Comparison of ENCODE assay signal across 20 cellular contexts in genomic region chrX:130895299-130895698, GRCh38. TPM values are rescaled to one million over a fixed set of nuclear protein-coding genes. Genes with fewer than 3 reads are reported as not detected.
DNase-seq lines count a peak whose midpoint lies in the region; ATAC-seq and TF ChIP-seq lines count a peak whose summit lies in the region.
"Had no signal": no experiment of that assay in that cellular context is flagged by ENCODE, and none has a peak within 500 bp of the region (broad histone marks: within the 10 kb centered on the region; RNA-seq: fewer than 3 reads in every experiment).

No MANE protein-coding gene starts in this region.

- no peak overlapping the region for H3K14ac ChIP-seq in mesenchymal stem cell (ENCODE audit: low read length in 2 of 2)

- no peak overlapping the region for H2BK12ac ChIP-seq in mesenchymal stem cell (ENCODE audit: low read length in 2 of 2)

- H3K4me2 ChIP-seq in mesenchymal stem cell (ENCODE audit: low read length, poor library complexity, severe bottlenecking): no peak overlapping the region

- H3K4ac ChIP-seq in mesenchymal stem cell (ENCODE audit: low read depth in 1 of 2, low read length in 2 of 2): no peak overlapping the region

- H3K36me3 Mint-ChIP-seq in immature natural killer cell: no peaks in the 10 kb centered on the region

- DNase-seq in AG09309 (ENCODE audit: low read depth) (peak; percentile 14), amniotic epithelial cell (ENCODE audit: low read depth) (peak; percentile 81), fibroblast of the aortic adventitia (ENCODE audit: low read depth) (peak; percentile 65), mesenchymal stem cell (peak; percentile 72), immature natural killer cell (no peak), hippocampal formation (lab: John Stamatoyannopoulos, UW) (no peak), omental fat pad (ENCODE audit: low spot score) (no peak)
- DNase-seq: activated CD4-positive, alpha-beta T cell treated with anti-CD3 and anti-CD28 coated beads, Interleukin-2, amount 10 ng/mL, durations not matched to agents 7 days and 5 days; effector memory CD8-positive, alpha-beta T cell; GDM1; NCI-H1048; NCI-H187; small intestine had no signal

- H4K8ac ChIP-seq in mesenchymal stem cell (ENCODE audit: low read length): no peak overlapping the region

- no peak overlapping the region for H2BK15ac ChIP-seq in mesenchymal stem cell (ENCODE audit: low read depth, poor library complexity, severe bottlenecking)

- peaks cover 1% of the 10 kb centered on the region for H3K79me1 ChIP-seq in mesenchymal stem cell (replicated peaks; ENCODE audit: low read length, poor library complexity, severe bottlenecking)

- H2BK120ac ChIP-seq in mesenchymal stem cell (ENCODE audit: low read depth, low read length): no peak overlapping the region

- H3K27me3 Mint-ChIP-seq in immature natural killer cell (ENCODE audit: low read depth in 3 of 3): peaks cover 0 to 6% (median 2%) of the 10 kb centered on the region in 3 donors
- H3K27me3 Mint-ChIP-seq: activated CD4-positive, alpha-beta T cell treated with anti-CD3 and anti-CD28 coated beads, Interleukin-2, amount 10 ng/mL, durations not matched to agents 7 days and 5 days; activated naive CD4-positive, alpha-beta T cell treated with anti-CD3 and anti-CD28 coated beads, Interleukin-2, amount 50 U/mL, for 24 hours; effector memory CD8-positive, alpha-beta T cell; memory B cell had no signal

- no peak overlapping the region for H3K4me3 Mint-ChIP-seq in immature natural killer cell
- H3K4me3 Mint-ChIP-seq: activated CD4-positive, alpha-beta T cell treated with anti-CD3 and anti-CD28 coated beads, Interleukin-2, amount 10 ng/mL, durations not matched to agents 7 days and 5 days; activated naive CD4-positive, alpha-beta T cell treated with anti-CD3 and anti-CD28 coated beads, Interleukin-2, amount 50 U/mL, for 24 hours; activated T-helper 1 cell treated with anti-CD3 and anti-CD28 coated beads, Interleukin-12 subunit alpha, Interleukin-12 subunit beta, Interleukin-2, Interleukin-4 antibody, amounts not matched to agents 30 ng/mL and 10 ng/mL and 1 ng/mL, durations not matched to agents 14 hours and 24 hours and 36 hours; effector memory CD8-positive, alpha-beta T cell; memory B cell had no signal

- H2BK5ac ChIP-seq in mesenchymal stem cell (ENCODE audit: low read depth, low read length, poor library complexity, severe bottlenecking): no peak overlapping the region

- no peak overlapping the region for H3K23ac ChIP-seq in mesenchymal stem cell (ENCODE audit: low read length in 2 of 2)

- no peak for ATAC-seq in omental fat pad (ENCODE audit: low FRiP score)
- ATAC-seq in HG03095 (IDR thresholded peaks at IDR 0.05; ENCODE audit: unreplicated experiment): no peak
- ATAC-seq: effector memory CD8-positive, alpha-beta T cell had no signal

- H2AK5ac ChIP-seq in mesenchymal stem cell (ENCODE audit: low read length, severe bottlenecking): no peak overlapping the region

- TF ChIP-seq CTCF in AG09309 (IDR thresholded peaks at IDR 0.05; ENCODE audit: control insufficient read depth, insufficient read depth, low read depth, low read length, missing control alignments) (no peak), fibroblast of the aortic adventitia (IDR thresholded peaks at IDR 0.05; ENCODE audit: insufficient read depth, low read length) (no peak), omental fat pad (IDR thresholded peaks at IDR 0.05) (no peak)

- peaks cover 0 to 11% of the 10 kb centered on the region in 2 experiments for H3K36me3 ChIP-seq in mesenchymal stem cell (ENCODE audit: control insufficient read depth in 1 of 2, insufficient read depth in 2 of 2, low read depth in 1 of 2, low read length in 2 of 2)
- H3K36me3 ChIP-seq: ascending aorta, neutrophil, prostate gland had no signal

- no peak overlapping the region for H3K18ac ChIP-seq in mesenchymal stem cell (ENCODE audit: low read depth in 1 of 2, low read length in 2 of 2)

- H2AFZ ChIP-seq in mesenchymal stem cell (ENCODE audit: low read depth, low read length): no peak overlapping the region

- H3K9ac ChIP-seq in mesenchymal stem cell (ENCODE audit: low read length): peak overlapping the region; percentile 73

- H3K27me3 ChIP-seq in mesenchymal stem cell (ENCODE audit: control insufficient read depth in 1 of 2, insufficient read depth in 1 of 2, low read length in 2 of 2): peaks cover 0 to 3% of the 10 kb centered on the region in 2 experiments
- H3K27me3 ChIP-seq: ascending aorta, neutrophil had no signal

- no peaks in the 10 kb centered on the region for H3K4me1 Mint-ChIP-seq in immature natural killer cell
- H3K4me1 Mint-ChIP-seq: activated CD4-positive, alpha-beta T cell treated with anti-CD3 and anti-CD28 coated beads, Interleukin-2, amount 10 ng/mL, durations not matched to agents 7 days and 5 days had no signal

- WGBS in mesenchymal stem cell: no CpG with 5 or more reads among the region's 2 CpGs

- H4K91ac ChIP-seq in mesenchymal stem cell (ENCODE audit: low read length): no peak overlapping the region

- H3K27ac Mint-ChIP-seq in immature natural killer cell: no peak overlapping the region
- H3K27ac Mint-ChIP-seq: activated CD4-positive, alpha-beta T cell treated with anti-CD3 and anti-CD28 coated beads, Interleukin-2, amount 10 ng/mL, durations not matched to agents 7 days and 5 days; activated naive CD4-positive, alpha-beta T cell treated with anti-CD3 and anti-CD28 coated beads, Interleukin-2, amount 50 U/mL, for 24 hours; activated T-helper 1 cell treated with anti-CD3 and anti-CD28 coated beads, Interleukin-12 subunit alpha, Interleukin-12 subunit beta, Interleukin-2, Interleukin-4 antibody, amounts not matched to agents 30 ng/mL and 10 ng/mL and 1 ng/mL, durations not matched to agents 14 hours and 24 hours and 36 hours; effector memory CD8-positive, alpha-beta T cell; memory B cell had no signal

- H3K4me1 ChIP-seq in mesenchymal stem cell (ENCODE audit: control insufficient read depth, insufficient read depth, low read depth, low read length): no peaks in the 10 kb centered on the region
- H3K4me1 ChIP-seq: ascending aorta, prostate gland had no signal

- no peaks in the 10 kb centered on the region for H3K9me3 ChIP-seq in mesenchymal stem cell (ENCODE audit: control insufficient read depth, low read length)
- H3K9me3 ChIP-seq: ascending aorta, neutrophil, prostate gland had no signal

- H3K27ac ChIP-seq in mesenchymal stem cell (ENCODE audit: low read length, poor library complexity, severe bottlenecking): no peak overlapping the region
- H3K27ac ChIP-seq: ascending aorta, neutrophil, prostate gland had no signal

- no peaks in the 10 kb centered on the region for H3K9me3 Mint-ChIP-seq in immature natural killer cell
- H3K9me3 Mint-ChIP-seq: activated CD4-positive, alpha-beta T cell treated with anti-CD3 and anti-CD28 coated beads, Interleukin-2, amount 10 ng/mL, durations not matched to agents 7 days and 5 days; activated naive CD4-positive, alpha-beta T cell treated with anti-CD3 and anti-CD28 coated beads, Interleukin-2, amount 50 U/mL, for 24 hours; activated T-helper 1 cell treated with anti-CD3 and anti-CD28 coated beads, Interleukin-12 subunit alpha, Interleukin-12 subunit beta, Interleukin-2, Interleukin-4 antibody, amounts not matched to agents 30 ng/mL and 10 ng/mL and 1 ng/mL, durations not matched to agents 14 hours and 24 hours and 36 hours; effector memory CD8-positive, alpha-beta T cell; memory B cell had no signal

- no peak overlapping the region for H3K4me3 ChIP-seq in AG09309 (ENCODE audit: control insufficient read depth, low read depth, low read length)
- H3K4me3 ChIP-seq in fibroblast of the aortic adventitia (ENCODE audit: low read depth, low read length): no peak overlapping the region
- no peak overlapping the region for H3K4me3 ChIP-seq in mesenchymal stem cell (ENCODE audit: insufficient read depth in 1 of 2, low read depth in 1 of 2, low read length in 2 of 2)
- H3K4me3 ChIP-seq: ascending aorta, prostate gland had no signal

RNA-seq across cellular contexts. Expression of gene ENOX2, which starts 7.7 kb away (rescaled TPM):
- 13.2 and 16.5 TPM in 2 replicates for total RNA-seq in fibroblast of the aortic adventitia (ENCODE audit: low replicate concordance)
- 8.9 TPM for polyA plus RNA-seq in mesenchymal stem cell (2013, experiment 1 of 2)
- 8.3 TPM for polyA plus RNA-seq in mesenchymal stem cell (2013, experiment 2 of 2)
- 10 to 100 TPM; 14.8 to 26.0 (median 22.2) TPM for polyA plus RNA-seq in immature natural killer cell
- 10 to 100 TPM; 10.2 to 27.0 (median 12.9) TPM for total RNA-seq in omental fat pad

Comparison
In these comparisons a context has a peak if more than half of its experiments do, and no peak if none do; other contexts are left out.
1. DNase-seq: peak in AG09309 (single experiment), amniotic epithelial cell (single experiment), fibroblast of the aortic adventitia (single experiment) and mesenchymal stem cell (single experiment); none in immature natural killer cell (0 of 3), hippocampal formation (0 of 2) and omental fat pad (single experiment).